ENCODE assay signal across 1 cellular context in the genomic region with DNA sequence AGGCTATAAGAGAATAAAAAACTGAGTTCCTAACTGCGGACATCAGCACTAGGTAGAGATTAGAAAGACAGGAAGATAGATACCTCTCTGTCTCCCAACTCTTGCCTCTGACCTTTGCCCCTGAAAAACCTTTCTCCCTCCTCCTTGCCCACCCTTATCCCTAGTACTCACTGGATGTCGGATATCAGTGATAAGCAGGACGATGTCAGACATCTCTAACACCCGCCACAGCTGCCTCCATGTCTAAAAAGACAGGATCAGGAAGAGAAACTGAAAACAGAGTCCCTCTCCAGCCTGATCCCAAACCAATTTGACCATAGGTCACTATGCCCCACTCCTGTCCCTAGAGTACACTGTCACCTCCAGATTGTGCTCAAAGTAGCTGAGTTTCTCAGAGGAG.
TF ChIP-seq lines count a peak whose summit lies in the region.

No MANE protein-coding gene starts in this region.

TF ChIP-seq in GM12878, 131 proteins besides CTCF, POLR2A, EP300 and RAD21:
- TF ChIP-seq NFYA (IDR thresholded peaks at IDR 0.05; ENCODE audit: borderline replicate concordance, low read depth, low read length) (no peak), RCOR1 (conservative IDR thresholded peaks at IDR 0.05; ENCODE audit: low read depth, low read length) (no peak), FOXK2 (IDR thresholded peaks at IDR 0.05) (no peak), GABPA (IDR thresholded peaks at IDR 0.05; ENCODE audit: low read depth) (no peak), ZNF24 (IDR thresholded peaks at IDR 0.05) (no peak), TCF3 (IDR thresholded peaks at IDR 0.05; ENCODE audit: borderline replicate concordance, insufficient read depth, low read depth, low read length) (no peak), BMI1 (IDR thresholded peaks at IDR 0.05; ENCODE audit: borderline replicate concordance) (no peak), SUPT20H (IDR thresholded peaks at IDR 0.05; ENCODE audit: borderline replicate concordance, control insufficient read depth, low read depth, low read length) (no peak)
- TF ChIP-seq, protein P1, sequence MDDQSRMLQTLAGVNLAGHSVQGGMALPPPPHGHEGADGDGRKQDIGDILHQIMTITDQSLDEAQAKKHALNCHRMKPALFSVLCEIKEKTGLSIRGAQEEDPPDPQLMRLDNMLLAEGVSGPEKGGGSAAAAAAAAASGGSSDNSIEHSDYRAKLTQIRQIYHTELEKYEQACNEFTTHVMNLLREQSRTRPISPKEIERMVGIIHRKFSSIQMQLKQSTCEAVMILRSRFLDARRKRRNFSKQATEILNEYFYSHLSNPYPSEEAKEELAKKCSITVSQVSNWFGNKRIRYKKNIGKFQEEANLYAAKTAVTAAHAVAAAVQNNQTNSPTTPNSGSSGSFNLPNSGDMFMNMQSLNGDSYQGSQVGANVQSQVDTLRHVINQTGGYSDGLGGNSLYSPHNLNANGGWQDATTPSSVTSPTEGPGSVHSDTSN (IDR thresholded peaks at IDR 0.05; ENCODE audit: insufficient replicate concordance, low read depth, low read length), result no peak
- TF ChIP-seq, protein P2, sequence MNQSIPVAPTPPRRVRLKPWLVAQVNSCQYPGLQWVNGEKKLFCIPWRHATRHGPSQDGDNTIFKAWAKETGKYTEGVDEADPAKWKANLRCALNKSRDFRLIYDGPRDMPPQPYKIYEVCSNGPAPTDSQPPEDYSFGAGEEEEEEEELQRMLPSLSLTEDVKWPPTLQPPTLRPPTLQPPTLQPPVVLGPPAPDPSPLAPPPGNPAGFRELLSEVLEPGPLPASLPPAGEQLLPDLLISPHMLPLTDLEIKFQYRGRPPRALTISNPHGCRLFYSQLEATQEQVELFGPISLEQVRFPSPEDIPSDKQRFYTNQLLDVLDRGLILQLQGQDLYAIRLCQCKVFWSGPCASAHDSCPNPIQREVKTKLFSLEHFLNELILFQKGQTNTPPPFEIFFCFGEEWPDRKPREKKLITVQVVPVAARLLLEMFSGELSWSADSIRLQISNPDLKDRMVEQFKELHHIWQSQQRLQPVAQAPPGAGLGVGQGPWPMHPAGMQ (IDR thresholded peaks at IDR 0.05; ENCODE audit: borderline replicate concordance), result no peak
- TF ChIP-seq, protein P3, sequence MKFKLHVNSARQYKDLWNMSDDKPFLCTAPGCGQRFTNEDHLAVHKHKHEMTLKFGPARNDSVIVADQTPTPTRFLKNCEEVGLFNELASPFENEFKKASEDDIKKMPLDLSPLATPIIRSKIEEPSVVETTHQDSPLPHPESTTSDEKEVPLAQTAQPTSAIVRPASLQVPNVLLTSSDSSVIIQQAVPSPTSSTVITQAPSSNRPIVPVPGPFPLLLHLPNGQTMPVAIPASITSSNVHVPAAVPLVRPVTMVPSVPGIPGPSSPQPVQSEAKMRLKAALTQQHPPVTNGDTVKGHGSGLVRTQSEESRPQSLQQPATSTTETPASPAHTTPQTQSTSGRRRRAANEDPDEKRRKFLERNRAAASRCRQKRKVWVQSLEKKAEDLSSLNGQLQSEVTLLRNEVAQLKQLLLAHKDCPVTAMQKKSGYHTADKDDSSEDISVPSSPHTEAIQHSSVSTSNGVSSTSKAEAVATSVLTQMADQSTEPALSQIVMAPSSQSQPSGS (IDR thresholded peaks at IDR 0.05; ENCODE audit: low read length), result no peak
TF ChIP-seq in GM12878: peak in this region for 0.
